ENCODE assay signal across 19 cellular contexts in genomic region chr6:148848915-148849314, GRCh38.
"Had no signal": no experiment of that assay in that cellular context is flagged by ENCODE, and none has a peak within 500 bp of the region (broad histone marks: within the 10 kb centered on the region; RNA-seq: fewer than 3 reads in every experiment).

No MANE protein-coding gene starts in this region.

- H3K4me3 ChIP-seq: dorsolateral prefrontal cortex, heart right ventricle, prostate gland, right lobe of liver had no signal

- DNase-seq: cortex of kidney; dorsolateral prefrontal cortex; effector CD8-positive, alpha-beta T cell; foreskin melanocyte; heart right ventricle; hypothalamus; mammary epithelial cell; midbrain; naive B cell; retina; right lobe of liver; stimulated activated CD4-positive, alpha-beta T cell treated with anti-CD3 and anti-CD28 coated beads, Interleukin-15, amount 100 ng/mL, for 24 hours; stimulated activated CD4-positive, alpha-beta T cell treated with anti-CD3 and anti-CD28 coated beads, Interleukin-1b, Interleukin-23, amount 100 ng/mL, for 48 hours; stimulated activated CD4-positive, alpha-beta T cell treated with anti-CD3 and anti-CD28 coated beads, Interleukin-4, amount 100 ng/mL, for 24 hours; trophoblast cell had no signal

- H3K36me3 ChIP-seq: heart right ventricle, prostate gland, right lobe of liver had no signal

- H3K4me1 ChIP-seq: right lobe of liver had no signal

- H3K27ac ChIP-seq: dorsolateral prefrontal cortex, heart right ventricle, parathyroid adenoma, prostate gland, right lobe of liver had no signal

- H3K9me3 ChIP-seq: heart right ventricle, prostate gland, right lobe of liver had no signal

- ATAC-seq: heart right ventricle; left lobe of liver; right lobe of liver; stimulated activated memory B cell treated with anti-CD40 and anti-IgM and Interleukin-4, amounts not matched to agents 10 μg/mL and 1 μg/mL and 100 μg/mL, for 72 hours had no signal
